ENCODE assay signal across 16 cellular contexts in genomic region chr10:35768011-35768410, GRCh38.
DNase-seq lines count a peak whose midpoint lies in the region; ATAC-seq and TF ChIP-seq lines count a peak whose summit lies in the region.
"Had no signal": no experiment of that assay in that cellular context is flagged by ENCODE, and none has a peak within 500 bp of the region (broad histone marks: within the 10 kb centered on the region; RNA-seq: fewer than 3 reads in every experiment).

No MANE protein-coding gene starts in this region.

- H3K27me3 ChIP-seq in smooth muscle cell (ENCODE audit: low read depth) (no peaks in the 10 kb centered on the region), prostate gland (replicated peaks; ENCODE audit: insufficient read depth) (no peaks in the 10 kb centered on the region)

- no peaks in the 10 kb centered on the region for H3F3A ChIP-seq in smooth muscle cell (ENCODE audit: low read depth)

- ATAC-seq in sciatic nerve: no peak
- ATAC-seq: K562 had no signal

- intact Hi-C loops in sciatic nerve (cut with DNase I) (no loop called here), cardiac septum (cut with DNase I) (no loop called here), prostate gland (cut with DNase I) (no loop called here)

- DNase-seq in EH (ENCODE audit: low read depth): peak; percentile 28
- DNase-seq in amniotic epithelial cell (ENCODE audit: low read depth): peak; percentile 12
- DNase-seq in kidney tubule cell (ENCODE audit: low spot score): peak; percentile 6
- no peak for DNase-seq in smooth muscle cell (lab: John Stamatoyannopoulos, UW; ENCODE audit: unreplicated experiment)
- no peak for DNase-seq in sciatic nerve (ENCODE audit: low spot score)
- DNase-seq in cardiac septum (ENCODE audit: low spot score): no peak
- DNase-seq in prostate gland (ENCODE audit: low spot score): no peak
- DNase-seq in 8988T: no peak
- DNase-seq: C1 segment of cervical spinal cord; CD4-positive, alpha-beta T cell; DMS153; DMS79 treated with DMSO at 0.1 percent for 48 hours; GDM1 had no signal

- H3K4me3 ChIP-seq in smooth muscle cell (no peak overlapping the region), prostate gland (no peak overlapping the region)
- H3K4me3 ChIP-seq: HAP-1, K562 had no signal

- peak overlapping the region; percentile 19 for H3K4me2 ChIP-seq in smooth muscle cell

- H3K4me1 ChIP-seq in smooth muscle cell (ENCODE audit: low read depth): no peaks in the 10 kb centered on the region
- no peaks in the 10 kb centered on the region for H3K4me1 ChIP-seq in prostate gland (replicated peaks)
- H3K4me1 ChIP-seq: HAP-1 had no signal

- TF ChIP-seq CTCF in smooth muscle cell (IDR thresholded peaks at IDR 0.05; ENCODE audit: borderline replicate concordance, insufficient read depth, poor library complexity, severe bottlenecking) (no peak), prostate gland (IDR thresholded peaks at IDR 0.05) (no peak)

- H4K20me1 ChIP-seq in smooth muscle cell (ENCODE audit: low read depth): no peaks in the 10 kb centered on the region

- no peak for TF ChIP-seq POLR2A in prostate gland (IDR thresholded peaks at IDR 0.05)

- H3K79me2 ChIP-seq in smooth muscle cell (ENCODE audit: low read depth): no peaks in the 10 kb centered on the region

- peak overlapping the region; percentile 39 for H2AFZ ChIP-seq in smooth muscle cell (ENCODE audit: low read depth)

- H3K9ac ChIP-seq in smooth muscle cell (ENCODE audit: low read depth): no peak overlapping the region

- H3K27ac ChIP-seq in smooth muscle cell (ENCODE audit: low read depth) (no peak overlapping the region), prostate gland (no peak overlapping the region)
- H3K27ac ChIP-seq: HL-60 had no signal

- WGBS in smooth muscle cell (ENCODE audit: low lambda C conversion rate): 87% methylated on average over 5 of the region's 5 CpGs
- WGBS in prostate gland: 73% methylated on average over 5 of the region's 5 CpGs

- H3K9me3 ChIP-seq in smooth muscle cell (replicated peaks; ENCODE audit: low read depth) (no peaks in the 10 kb centered on the region), prostate gland (no peaks in the 10 kb centered on the region)
- H3K9me3 ChIP-seq: HAP-1 had no signal

- H3K36me3 ChIP-seq in smooth muscle cell (ENCODE audit: low read depth): no peaks in the 10 kb centered on the region
- H3K36me3 ChIP-seq in prostate gland: no peaks in the 10 kb centered on the region
- H3K36me3 ChIP-seq: HAP-1 had no signal

Comparison
In these comparisons a context has a peak if more than half of its experiments do, and no peak if none do; other contexts are left out.
1. DNase-seq: peak in EH (single experiment), amniotic epithelial cell (single experiment) and kidney tubule cell (single experiment); none in smooth muscle cell (single experiment), sciatic nerve (single experiment), cardiac septum (single experiment), prostate gland (single experiment) and 8988T (single experiment).